Comparison of ENCODE assay signal across 11 cellular contexts in the genomic region with DNA sequence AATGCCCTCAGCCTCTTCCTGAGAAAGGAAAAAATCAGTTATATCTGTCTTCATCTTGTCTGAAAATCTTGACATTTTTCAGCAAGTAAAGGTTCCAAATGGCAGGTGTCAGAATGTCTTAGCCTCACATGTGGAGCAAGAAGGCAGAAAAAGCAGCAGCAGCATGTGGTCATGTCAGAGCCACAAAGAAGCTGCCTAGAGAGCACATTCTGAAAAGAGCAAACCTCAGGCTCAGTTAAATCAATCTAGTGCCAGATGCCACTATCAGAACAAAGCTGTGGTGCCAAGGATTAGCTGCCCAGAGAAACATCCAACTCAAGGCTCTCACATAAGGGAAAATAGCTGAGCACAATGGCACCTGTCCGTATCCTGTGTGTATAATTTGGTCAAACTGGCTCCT.
"Had no signal": no experiment of that assay in that cellular context is flagged by ENCODE, and none has a peak within 500 bp of the region (broad histone marks: within the 10 kb centered on the region; RNA-seq: fewer than 3 reads in every experiment).

No MANE protein-coding gene starts in this region.

- H3K27me3 ChIP-seq: adrenal gland, tibial artery had no signal

- H3K4me1 ChIP-seq: adrenal gland had no signal

- H3K9me3 ChIP-seq: adrenal gland had no signal

- DNase-seq: activated CD4-positive, alpha-beta T cell treated with anti-CD3 and anti-CD28 coated beads, Interleukin-2, amount 10 ng/mL, durations not matched to agents 7 days and 5 days; activated naive CD4-positive, alpha-beta T cell treated with anti-CD3 and anti-CD28 coated beads, Interleukin-2, amount 50 U/mL, for 16 hours; activated T-cell treated with anti-CD3 and anti-CD28 coated beads for 4 hours; adrenal gland; effector memory CD4-positive, alpha-beta T cell; kidney; posterior cingulate gyrus; right cardiac atrium; tibial artery had no signal

- H3K27ac ChIP-seq: adrenal gland, tibial artery had no signal

- H3K4me3 ChIP-seq: adrenal gland, tibial artery had no signal

- H3K36me3 ChIP-seq: adrenal gland had no signal

- ATAC-seq: activated T-helper 17 cell treated with anti-CD3 and anti-CD28 coated beads, Interleukin-2, amount 50 U/mL, for 72 hours; right cardiac atrium; stimulated activated effector memory CD8-positive, alpha-beta T cell treated with anti-CD3 and anti-CD28 coated beads, Interleukin-12 subunit alpha, Interleukin-12 subunit beta, amount 100 ng/mL, for 72 hours had no signal
